Comparison of ENCODE assay signal across 1 cellular context in genomic region chr11:125594958-125595357, GRCh38.
A peak's percentile ranks its signal among the peaks of the same experiment; 100 is the strongest.
TF ChIP-seq lines count a peak whose summit lies in the region.

No MANE protein-coding gene starts in this region.

TF ChIP-seq in K562, 482 proteins besides CTCF, POLR2A, EP300 and RAD21:
- no peak for TF ChIP-seq ZNF217 (CRISPR knock-in tag; IDR thresholded peaks at IDR 0.05)
- no peak for TF ChIP-seq HMBOX1 (IDR thresholded peaks at IDR 0.05)
- TF ChIP-seq CTCFL (IDR thresholded peaks at IDR 0.05; ENCODE audit: borderline replicate concordance, insufficient read depth, low read depth, low read length, poor library complexity, severe bottlenecking), result no peak
- no peak for TF ChIP-seq KDM1A (IDR thresholded peaks at IDR 0.05)
- no peak for TF ChIP-seq SRSF3 (IDR thresholded peaks at IDR 0.05; ENCODE audit: insufficient read depth, low read length)
- TF ChIP-seq RCOR1 (IDR thresholded peaks at IDR 0.05; ENCODE audit: borderline replicate concordance in 1 of 2, low read depth in 2 of 2, low read length in 2 of 2), result no peak
- 0 out of 2 replicates have a peak, but pooled peaks have one; percentile 4 for TF ChIP-seq ZNF766 (CRISPR knock-in tag; conservative IDR thresholded peaks at IDR 0.05)
